In genomic region chr17:39002991-39003715, GRCh38 we compare ENCODE assay signal across 9 cellular contexts. TPM values are rescaled to one million over a fixed set of nuclear protein-coding genes. Genes with fewer than 3 reads are reported as not detected.
DNase-seq lines count a peak whose midpoint lies in the region; ATAC-seq and TF ChIP-seq lines count a peak whose summit lies in the region.
"Had no signal": no experiment of that assay in that cellular context is flagged by ENCODE, and none has a peak within 500 bp of the region (broad histone marks: within the 10 kb centered on the region; RNA-seq: fewer than 3 reads in every experiment).

No MANE protein-coding gene starts in this region.

- peaks cover 16 to 32% (median 20%) of the 10 kb centered on the region in 4 donors for H3K4me1 ChIP-seq in upper lobe of left lung
- no peaks in the 10 kb centered on the region for H3K4me1 ChIP-seq in BE2C

- peak overlapping the region in 6 of 8 donors; percentile 9 to 58 (median 42) for H3K4me3 Mint-ChIP-seq in naive B cell

- TF ChIP-seq EP300 in upper lobe of left lung (IDR thresholded peaks at IDR 0.05), result no peak

- H3K4me1 Mint-ChIP-seq in naive B cell, result peaks cover 10 to 14% (median 12%) of the 10 kb centered on the region in 3 donors

- ATAC-seq in naive B cell (ENCODE audit: low read depth in 2 of 2) (no peak), upper lobe of left lung (ENCODE audit: low FRiP score in 2 of 2) (peak; percentile 80 to 93), HG03378 (IDR thresholded peaks at IDR 0.05; ENCODE audit: unreplicated experiment) (no peak)
- ATAC-seq: Panc1 had no signal

- TF ChIP-seq POLR2A in upper lobe of left lung (IDR thresholded peaks at IDR 0.05), result no peak

- peak in 5 of 6 experiments; percentile 39 to 70 (median 55) for DNase-seq in stimulated activated naive CD4-positive, alpha-beta T cell (lab: John Stamatoyannopoulos, UW)
- DNase-seq in stimulated activated naive CD4-positive, alpha-beta T cell treated with Interleukin-2 at 50 U/mL for 16 hours (lab: John Stamatoyannopoulos, UW), result no peak
- DNase-seq in dedifferentiated amniotic fluid mesenchymal stem cell (ENCODE audit: extremely low spot score), result peak; percentile 26
- DNase-seq in naive B cell, result no peak
- DNase-seq in upper lobe of left lung, result peak in 1 of 2 donors; percentile 65
- no peak for DNase-seq in NCI-H2081 treated with DMSO at 0.1 percent for 48 hours (lab: John Stamatoyannopoulos, UW)
- DNase-seq in BE2C, result no peak

- no peaks in the 10 kb centered on the region for H3K9me3 ChIP-seq in upper lobe of left lung
- no peaks in the 10 kb centered on the region for H3K9me3 ChIP-seq in BE2C

- H3K27ac Mint-ChIP-seq in naive B cell, result peak overlapping the region in 3 of 6 donors; percentile 21 to 85 (median 21)

- H3K36me3 ChIP-seq in upper lobe of left lung (no peaks in the 10 kb centered on the region), BE2C (no peaks in the 10 kb centered on the region)

- H3K36me3 Mint-ChIP-seq in naive B cell, result peaks cover 0 to 10% of the 10 kb centered on the region in 2 donors

- no peaks in the 10 kb centered on the region for H3K27me3 ChIP-seq in upper lobe of left lung
- peaks cover 8% of the 10 kb centered on the region; the same call in 1 of the 2 replicates for H3K27me3 ChIP-seq in BE2C

- H3K9me3 Mint-ChIP-seq in naive B cell, result peaks cover 0 to 9% (median 6%) of the 10 kb centered on the region in 7 donors

- H3K27ac ChIP-seq in upper lobe of left lung, result peak overlapping the region; percentile 68 to 84 (median 80)

- peak overlapping the region in 1 of 4 donors; percentile 3 for H3K4me3 ChIP-seq in upper lobe of left lung
- no peak overlapping the region for H3K4me3 ChIP-seq in BE2C (ENCODE audit: low read depth, low read length)

- WGBS in upper lobe of left lung, 2 donors, result 35 to 38% methylated on average over 16 of the region's 16 CpGs

- no peak for TF ChIP-seq CTCF in upper lobe of left lung (IDR thresholded peaks at IDR 0.05)
- no peak for TF ChIP-seq CTCF in BE2C (IDR thresholded peaks at IDR 0.05; ENCODE audit: low read depth, low read length)

- peaks cover 36 to 55% (median 42%) of the 10 kb centered on the region in 3 donors for H3K27me3 Mint-ChIP-seq in naive B cell

RNA-seq across cellular contexts. Expression of gene FBXO47, which starts 36.0 kb away (rescaled TPM):
- polyA plus RNA-seq in naive B cell (ENCODE audit: low read depth in 6 of 6), result not detected
- total RNA-seq in upper lobe of left lung, result not detected
- not detected for polyA plus RNA-seq in BE2C (2012; ENCODE audit: insufficient read depth, insufficient read length, low read depth)

Comparison
In these comparisons a context has a peak if more than half of its experiments do, and no peak if none do; other contexts are left out.
1. DNase-seq: peak in stimulated activated naive CD4-positive, alpha-beta T cell (5 of 6) and dedifferentiated amniotic fluid mesenchymal stem cell (single experiment); none in stimulated activated naive CD4-positive, alpha-beta T cell treated with Interleukin-2 at 50 U/mL for 16 hours (single experiment), naive B cell (single experiment), NCI-H2081 treated with DMSO at 0.1 percent for 48 hours (single experiment) and BE2C (single experiment).
2. ATAC-seq: peak in upper lobe of left lung (2 of 2); none in naive B cell (0 of 2) and HG03378 (single experiment).